26 cellular contexts compared by ENCODE assay signal in the genomic region with DNA sequence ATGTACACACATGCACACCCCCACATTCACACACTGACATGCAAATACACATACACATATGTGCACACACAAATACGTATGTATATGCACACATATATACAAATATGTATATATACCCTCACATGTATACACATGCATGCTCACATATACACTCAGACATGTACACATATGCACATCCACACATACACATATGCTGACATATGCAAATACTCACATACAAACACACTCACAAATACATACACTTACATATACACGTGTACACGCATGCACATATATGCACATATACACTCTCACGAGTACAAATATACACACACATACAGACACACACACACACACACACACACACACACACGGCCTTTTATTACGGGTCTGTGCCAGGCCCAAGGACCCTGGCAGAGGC. TPM values are rescaled to one million over a fixed set of nuclear protein-coding genes. Genes with fewer than 3 reads are reported as not detected.
DNase-seq lines count a peak whose midpoint lies in the region; ATAC-seq and TF ChIP-seq lines count a peak whose summit lies in the region.
"Had no signal": no experiment of that assay in that cellular context is flagged by ENCODE, and none has a peak within 500 bp of the region (broad histone marks: within the 10 kb centered on the region; RNA-seq: fewer than 3 reads in every experiment).

No MANE protein-coding gene starts in this region.

- CTCF ChIA-PET in HEK293 (lab: Yijun Ruan, JAX): no interaction called here
- CTCF ChIA-PET in naive thymus-derived CD4-positive, alpha-beta T cell (lab: Charles Lee): interaction anchor here (0.7 to 2.0 kb wide), 2 partner anchors 10 to 14 kb away, joined by 3 to 8 read pairs; no protein-coding TSS in a partner anchor

- H3K27ac Mint-ChIP-seq in activated T-cell treated with anti-CD3 and anti-CD28 coated beads, Interleukin-2, amount 50 U/mL, for 24 hours: peak overlapping the region; percentile 95
- peak overlapping the region; percentile 20 to 90 for H3K27ac Mint-ChIP-seq in activated naive CD4-positive, alpha-beta T cell treated with anti-CD3 and anti-CD28 coated beads, Interleukin-2, amount 50 U/mL, for 72 hours
- peak overlapping the region; percentile 51 to 100 (median 98) for H3K27ac Mint-ChIP-seq in naive thymus-derived CD4-positive, alpha-beta T cell

- H3K36me3 Mint-ChIP-seq in activated T-cell treated with anti-CD3 and anti-CD28 coated beads, Interleukin-2, amount 50 U/mL, for 24 hours (ENCODE audit: low read depth): peaks cover 63% of the 10 kb centered on the region
- H3K36me3 Mint-ChIP-seq in activated naive CD4-positive, alpha-beta T cell treated with anti-CD3 and anti-CD28 coated beads, Interleukin-2, amount 50 U/mL, for 72 hours: peaks cover 3 to 41% of the 10 kb centered on the region in 2 donors
- H3K36me3 Mint-ChIP-seq in naive thymus-derived CD4-positive, alpha-beta T cell: peaks cover 5 to 47% (median 34%) of the 10 kb centered on the region in 5 donors

- H3K4me3 Mint-ChIP-seq in activated T-cell treated with anti-CD3 and anti-CD28 coated beads, Interleukin-2, amount 50 U/mL, for 24 hours: no peak overlapping the region
- H3K4me3 Mint-ChIP-seq in naive thymus-derived CD4-positive, alpha-beta T cell: peak overlapping the region; percentile 79 to 94 (median 88)
- H3K4me3 Mint-ChIP-seq: nephron progenitor cell, WTC11 had no signal

- peaks cover 90% of the 10 kb centered on the region for H3K4me1 Mint-ChIP-seq in activated T-cell treated with anti-CD3 and anti-CD28 coated beads, Interleukin-2, amount 50 U/mL, for 24 hours (ENCODE audit: low read depth)
- H3K4me1 Mint-ChIP-seq in naive thymus-derived CD4-positive, alpha-beta T cell: peaks cover 67 to 99% (median 92%) of the 10 kb centered on the region in 7 donors

- H3K4me1 ChIP-seq in HEK293 (ENCODE audit: control insufficient read depth, insufficient read depth, low read length): peaks cover 4% of the 10 kb centered on the region; the same call in 1 of the 2 replicates
- H3K4me1 ChIP-seq in naive thymus-derived CD4-positive, alpha-beta T cell (ENCODE audit: control insufficient read depth in 2 of 2, insufficient read depth in 2 of 2, low read length in 2 of 2): peaks cover 72 to 91% of the 10 kb centered on the region in 2 donors
- H3K4me1 ChIP-seq: heart right ventricle, left ventricle myocardium inferior, Peyer's patch, SJCRH30 had no signal

- no peaks in the 10 kb centered on the region for H3K36me3 ChIP-seq in HEK293 (ENCODE audit: control insufficient read depth in 2 of 2, insufficient read depth in 1 of 2, low read length in 2 of 2)
- H3K36me3 ChIP-seq in naive thymus-derived CD4-positive, alpha-beta T cell (ENCODE audit: control insufficient read depth in 2 of 3, insufficient read depth in 3 of 3, low read length in 3 of 3): peaks cover 6 to 34% (median 10%) of the 10 kb centered on the region in 3 experiments
- H3K36me3 ChIP-seq: heart right ventricle, left ventricle myocardium inferior, Peyer's patch, SJCRH30 had no signal

- no peak overlapping the region for H3K27ac ChIP-seq in HEK293 (ENCODE audit: extremely low read depth, low read depth, low read length)
- H3K27ac ChIP-seq in naive thymus-derived CD4-positive, alpha-beta T cell (ENCODE audit: low read depth, low read length): peak overlapping the region; percentile 64
- H3K27ac ChIP-seq: BLaER1 treated with 17β-estradiol and CSF1 and Interleukin-3, amounts not matched to agents 10 nM and 100 nM; GM23248; heart right ventricle; left ventricle myocardium inferior; SJCRH30 had no signal

- no peaks in the 10 kb centered on the region for H3K27me3 Mint-ChIP-seq in activated T-cell treated with anti-CD3 and anti-CD28 coated beads, Interleukin-2, amount 50 U/mL, for 24 hours
- H3K27me3 Mint-ChIP-seq in naive thymus-derived CD4-positive, alpha-beta T cell: no peaks in the 10 kb centered on the region

- H3K27me3 ChIP-seq in naive thymus-derived CD4-positive, alpha-beta T cell (ENCODE audit: control insufficient read depth in 2 of 2, insufficient read depth in 2 of 2, low read length in 2 of 2): no peaks in the 10 kb centered on the region
- H3K27me3 ChIP-seq: BLaER1 treated with 17β-estradiol and CSF1 and Interleukin-3, amounts not matched to agents 10 nM and 100 nM; Peyer's patch; SJCRH30 had no signal

- ATAC-seq in activated naive CD4-positive, alpha-beta T cell treated with anti-CD3 and anti-CD28 coated beads, Interleukin-2, amount 50 U/mL, for 72 hours: no peak
- no peak for ATAC-seq in naive thymus-derived CD4-positive, alpha-beta T cell
- ATAC-seq: heart right ventricle, sciatic nerve, WTC11 had no signal

- no peak overlapping the region for H3K4me3 ChIP-seq in HEK293 (ENCODE audit: low read depth, low read length)
- peak overlapping the region; percentile 40 for H3K4me3 ChIP-seq in naive thymus-derived CD4-positive, alpha-beta T cell (ENCODE audit: low read length)
- H3K4me3 ChIP-seq: BLaER1 treated with 17β-estradiol and CSF1 and Interleukin-3, amounts not matched to agents 10 nM and 100 nM; GM23248; heart right ventricle; left ventricle myocardium inferior; Peyer's patch; SJCRH30 had no signal

- H3K9me3 Mint-ChIP-seq in activated T-cell treated with anti-CD3 and anti-CD28 coated beads, Interleukin-2, amount 50 U/mL, for 24 hours: no peaks in the 10 kb centered on the region
- no peaks in the 10 kb centered on the region for H3K9me3 Mint-ChIP-seq in activated naive CD4-positive, alpha-beta T cell treated with anti-CD3 and anti-CD28 coated beads, Interleukin-2, amount 50 U/mL, for 72 hours
- peaks cover 0 to 7% (median 0%) of the 10 kb centered on the region in 11 donors for H3K9me3 Mint-ChIP-seq in naive thymus-derived CD4-positive, alpha-beta T cell
- H3K9me3 Mint-ChIP-seq: nephron progenitor cell, WTC11 had no signal

- intact Hi-C loops in naive thymus-derived CD4-positive, alpha-beta T cell (cut with micrococcal nuclease): loop anchor here in 1 of 2 donors (2.0 kb wide), 1 partner anchor 14 kb away; no protein-coding TSS in a partner anchor

- H3K9me3 ChIP-seq in HEK293 (ENCODE audit: control insufficient read depth, insufficient read depth, low read depth, low read length): no peaks in the 10 kb centered on the region
- H3K9me3 ChIP-seq in naive thymus-derived CD4-positive, alpha-beta T cell (ENCODE audit: control insufficient read depth in 2 of 3, low read length in 3 of 3): no peaks in the 10 kb centered on the region
- H3K9me3 ChIP-seq: BLaER1 treated with 17β-estradiol and CSF1 and Interleukin-3, amounts not matched to agents 10 nM and 100 nM; heart right ventricle; left ventricle myocardium inferior; Peyer's patch; SJCRH30 had no signal

- POLR2A ChIA-PET in HEK293 (lab: Yijun Ruan, JAX): no interaction called here
- POLR2A ChIA-PET in naive thymus-derived CD4-positive, alpha-beta T cell (lab: Charles Lee): interaction anchor here (0.7 to 69.0 kb wide), 4 partner anchors 8 to 487 kb away, joined by 3 to 2458 read pairs (median 1246); no protein-coding TSS in a partner anchor

- TF ChIP-seq CTCF in HEK293 (tag by site-specific recombination; IDR thresholded peaks at IDR 0.05): no peak
- TF ChIP-seq CTCF in GM20000 (IDR thresholded peaks at IDR 0.05; ENCODE audit: extremely low read depth, missing control alignments): no peak

- DNase-seq in activated T-cell treated with anti-CD3 and anti-CD28 coated beads, Interleukin-2, amount 50 U/mL, for 24 hours: no peak
- DNase-seq in activated T-cell treated with anti-CD3 and anti-CD28 coated beads, Interleukin-2, amount 50 U/mL, for 1 hour: no peak
- no peak for DNase-seq in activated naive CD4-positive, alpha-beta T cell treated with anti-CD3 and anti-CD28 coated beads, Interleukin-2, amount 50 U/mL, for 72 hours (ENCODE audit: low spot score in 2 of 2)
- no peak for DNase-seq in naive thymus-derived CD4-positive, alpha-beta T cell
- DNase-seq in GM20000 (ENCODE audit: low spot score): no peak
- no peak for DNase-seq in NCI-H2107 treated with DMSO at 0.1 percent for 48 hours (lab: John Stamatoyannopoulos, UW; ENCODE audit: unreplicated experiment)
- DNase-seq in COLO668 (lab: John Stamatoyannopoulos, UW; ENCODE audit: unreplicated experiment): no peak
- DNase-seq: ACHN; activated effector memory CD4-positive, alpha-beta T cell treated with anti-CD3 and anti-CD28 coated beads, Interleukin-2, amount 50 U/mL, for 16 hours; erythroblast; foreskin fibroblast; GM23248; heart right ventricle; left ventricle myocardium inferior; NCI-H1048; NCI-H2029; nephron progenitor cell; Peyer's patch; SJCRH30; stimulated activated CD8-positive, alpha-beta memory T cell treated with anti-CD3 and anti-CD28 coated beads, Interleukin-4, amount 100 ng/mL, for 48 hours; T-helper 9 cell had no signal

TF ChIP-seq in HEK293, 187 proteins besides CTCF, POLR2A, EP300 and RAD21:
- TF ChIP-seq ZNF521 (tag by site-specific recombination; IDR thresholded peaks at IDR 0.05) (no peak), ZNF558 (tag by site-specific recombination; IDR thresholded peaks at IDR 0.05) (no peak), REPIN1 (tag by site-specific recombination; IDR thresholded peaks at IDR 0.05; ENCODE audit: low read depth) (no peak), ZNF24 (tag by site-specific recombination; IDR thresholded peaks at IDR 0.05) (no peak)
- TF ChIP-seq, protein P1, sequence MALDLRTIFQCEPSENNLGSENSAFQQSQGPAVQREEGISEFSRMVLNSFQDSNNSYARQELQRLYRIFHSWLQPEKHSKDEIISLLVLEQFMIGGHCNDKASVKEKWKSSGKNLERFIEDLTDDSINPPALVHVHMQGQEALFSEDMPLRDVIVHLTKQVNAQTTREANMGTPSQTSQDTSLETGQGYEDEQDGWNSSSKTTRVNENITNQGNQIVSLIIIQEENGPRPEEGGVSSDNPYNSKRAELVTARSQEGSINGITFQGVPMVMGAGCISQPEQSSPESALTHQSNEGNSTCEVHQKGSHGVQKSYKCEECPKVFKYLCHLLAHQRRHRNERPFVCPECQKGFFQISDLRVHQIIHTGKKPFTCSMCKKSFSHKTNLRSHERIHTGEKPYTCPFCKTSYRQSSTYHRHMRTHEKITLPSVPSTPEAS (tag by site-specific recombination; IDR thresholded peaks at IDR 0.05): peak; percentile 75

RNA-seq across cellular contexts. Expression of a gene that starts 54.9 kb away (rescaled TPM):
- 10 to 100 TPM; 57.8 to 65.7 TPM for total RNA-seq in activated naive CD4-positive, alpha-beta T cell treated with anti-CD3 and anti-CD28 coated beads, Interleukin-2, amount 50 U/mL, for 72 hours
- total RNA-seq in naive thymus-derived CD4-positive, alpha-beta T cell: 100 to 1,000 TPM in 4 of 5 experiments, 10 to 100 TPM in 1; 96.3 to 269 (median 223) TPM
- 10 to 100 TPM; 10.9 to 11.6 TPM for polyA plus RNA-seq in naive thymus-derived CD4-positive, alpha-beta T cell
- total RNA-seq: GM23248, NCI-H460 had no signal
- polyA plus RNA-seq: GM23248 had no signal
